In the genomic region with DNA sequence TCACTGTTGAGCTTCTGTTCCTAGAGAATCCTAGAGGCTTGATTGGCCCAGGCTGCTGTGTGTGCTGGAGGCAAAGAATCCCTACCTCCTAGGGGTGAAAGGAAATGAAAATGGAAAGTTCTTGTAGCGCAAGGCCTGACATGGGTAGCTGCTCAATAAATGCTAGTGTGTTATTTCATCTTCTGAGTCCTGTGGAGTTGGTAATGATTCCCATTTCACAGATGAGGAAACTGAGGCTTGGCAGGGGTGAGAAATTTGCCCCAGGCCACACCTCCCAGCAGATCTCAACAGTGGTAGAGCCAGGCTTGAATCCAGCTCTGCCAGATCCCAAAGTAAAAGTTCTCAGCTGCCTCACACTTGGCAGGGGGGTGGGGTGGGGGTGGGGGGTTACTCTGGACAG, we compare ENCODE assay signal across 35 cellular contexts. TPM values are rescaled to one million over a fixed set of nuclear protein-coding genes. Genes with fewer than 3 reads are reported as not detected.
"Had no signal": no experiment of that assay in that cellular context is flagged by ENCODE, and none has a peak within 500 bp of the region (broad histone marks: within the 10 kb centered on the region; RNA-seq: fewer than 3 reads in every experiment).

No MANE protein-coding gene starts in this region.

- H3K27me3 ChIP-seq: brain microvascular endothelial cell, esophagus muscularis mucosa, foreskin keratinocyte, gastrocnemius medialis had no signal

- H3K9me3 Mint-ChIP-seq: activated CD4-positive, alpha-beta memory T cell treated with anti-CD3 and anti-CD28 coated beads for 36 hours; activated CD4-positive, alpha-beta T cell treated with anti-CD3 and anti-CD28 coated beads, Interleukin-2, amount 10 ng/mL, durations not matched to agents 24 days and 14 days; activated T-cell treated with anti-CD3 and anti-CD28 coated beads, Interleukin-2, amount 50 U/mL, for 24 hours; activated T-cell treated with anti-CD3 and anti-CD28 coated beads, Interleukin-2, amount 50 U/mL, for 72 hours; central memory CD8-positive, alpha-beta T cell; effector memory CD8-positive, alpha-beta T cell; T-helper 2 cell treated with Interferon-gamma antibody and Interleukin-4, amounts not matched to agents 5 μg/mL and 100 μg/mL, for 36 hours had no signal

- H3K4me3 Mint-ChIP-seq: activated CD4-positive, alpha-beta memory T cell treated with anti-CD3 and anti-CD28 coated beads for 36 hours; activated CD4-positive, alpha-beta T cell treated with anti-CD3 and anti-CD28 coated beads for 36 hours; activated CD4-positive, alpha-beta T cell treated with anti-CD3 and anti-CD28 coated beads, Interleukin-2, amount 10 ng/mL, durations not matched to agents 24 days and 14 days; activated CD8-positive, alpha-beta T cell treated with anti-CD3 and anti-CD28 coated beads, Interleukin-2, amount 10 ng/mL, durations not matched to agents 7 days and 5 days; activated naive CD8-positive, alpha-beta T cell; activated T-cell treated with anti-CD3 and anti-CD28 coated beads, Interleukin-2, amount 50 U/mL, for 24 hours; activated T-cell treated with anti-CD3 and anti-CD28 coated beads, Interleukin-2, amount 50 U/mL, for 72 hours; central memory CD8-positive, alpha-beta T cell; effector memory CD8-positive, alpha-beta T cell; T-helper 17 cell; T-helper 2 cell treated with Interferon-gamma antibody and Interleukin-4, amounts not matched to agents 5 μg/mL and 100 μg/mL, for 36 hours had no signal

- H3K9me3 ChIP-seq: esophagus muscularis mucosa, gastrocnemius medialis had no signal

- H3K4me1 Mint-ChIP-seq: activated CD4-positive, alpha-beta T cell treated with anti-CD3 and anti-CD28 coated beads for 36 hours; activated CD4-positive, alpha-beta T cell treated with anti-CD3 and anti-CD28 coated beads, Interleukin-2, amount 10 ng/mL, durations not matched to agents 24 days and 14 days; central memory CD8-positive, alpha-beta T cell; T-helper 17 cell had no signal

- H3K27ac Mint-ChIP-seq: activated CD4-positive, alpha-beta memory T cell treated with anti-CD3 and anti-CD28 coated beads for 36 hours; activated CD4-positive, alpha-beta T cell treated with anti-CD3 and anti-CD28 coated beads for 36 hours; activated CD4-positive, alpha-beta T cell treated with anti-CD3 and anti-CD28 coated beads, Interleukin-2, amount 10 ng/mL, durations not matched to agents 24 days and 14 days; activated CD8-positive, alpha-beta T cell treated with anti-CD3 and anti-CD28 coated beads, Interleukin-2, amount 10 ng/mL, durations not matched to agents 7 days and 5 days; activated naive CD8-positive, alpha-beta T cell; activated T-cell treated with anti-CD3 and anti-CD28 coated beads, Interleukin-2, amount 50 U/mL, for 24 hours; activated T-cell treated with anti-CD3 and anti-CD28 coated beads, Interleukin-2, amount 50 U/mL, for 72 hours; T-helper 2 cell treated with Interferon-gamma antibody and Interleukin-4, amounts not matched to agents 5 μg/mL and 100 μg/mL, for 36 hours had no signal

- H3K27ac ChIP-seq: brain microvascular endothelial cell, esophagus muscularis mucosa, gastrocnemius medialis had no signal

- FAIRE-seq: astrocyte, bronchial epithelial cell, colon had no signal

- H3K36me3 Mint-ChIP-seq: activated CD4-positive, alpha-beta memory T cell treated with anti-CD3 and anti-CD28 coated beads for 36 hours; activated naive CD8-positive, alpha-beta T cell had no signal

- H3K36me3 ChIP-seq: brain microvascular endothelial cell, gastrocnemius medialis had no signal

- H3K27me3 Mint-ChIP-seq: activated CD4-positive, alpha-beta memory T cell treated with anti-CD3 and anti-CD28 coated beads for 36 hours; activated CD4-positive, alpha-beta T cell treated with anti-CD3 and anti-CD28 coated beads for 36 hours; activated CD4-positive, alpha-beta T cell treated with anti-CD3 and anti-CD28 coated beads, Interleukin-2, amount 10 ng/mL, durations not matched to agents 24 days and 14 days; activated naive CD8-positive, alpha-beta T cell; activated T-cell treated with anti-CD3 and anti-CD28 coated beads, Interleukin-2, amount 50 U/mL, for 24 hours; central memory CD8-positive, alpha-beta T cell; effector memory CD8-positive, alpha-beta T cell; T-helper 17 cell had no signal

- ATAC-seq: activated CD4-positive, alpha-beta T cell treated with anti-CD3 and anti-CD28 coated beads for 36 hours; activated CD8-positive, alpha-beta T cell treated with anti-CD3 and anti-CD28 coated beads, Interleukin-2, amount 10 ng/mL, durations not matched to agents 7 days and 5 days; activated T-cell treated with anti-CD3 and anti-CD28 coated beads, Interleukin-2, amount 50 U/mL, for 72 hours; effector memory CD8-positive, alpha-beta T cell; foreskin keratinocyte; gastrocnemius medialis; T-helper 17 cell had no signal

- H3K4me3 ChIP-seq: esophagus muscularis mucosa, gastrocnemius medialis had no signal

- DNase-seq: activated CD4-positive, alpha-beta memory T cell treated with anti-CD3 and anti-CD28 coated beads for 36 hours; activated CD4-positive, alpha-beta T cell treated with anti-CD3 and anti-CD28 coated beads for 36 hours; activated CD4-positive, alpha-beta T cell treated with anti-CD3 and anti-CD28 coated beads, Interleukin-2, amount 10 ng/mL, durations not matched to agents 24 days and 14 days; activated CD4-positive, CD25-positive, alpha-beta regulatory T cell; activated CD4-positive, CD25-positive, alpha-beta regulatory T cell treated with anti-CD3 and anti-CD28 coated beads, Interleukin-2, amount 50 U/mL, for 72 hours; activated CD8-positive, alpha-beta memory T cell treated with anti-CD3 and anti-CD28 coated beads, Interleukin-2, amount 50 U/mL, for 48 hours; activated CD8-positive, alpha-beta T cell treated with anti-CD3 and anti-CD28 coated beads, Interleukin-2, amount 10 ng/mL, durations not matched to agents 7 days and 5 days; activated effector memory CD4-positive, alpha-beta T cell treated with Interleukin-2 at 50 U/mL for 16 hours; activated gamma-delta T cell treated with Interleukin-2 at 50 U/mL for 16 hours; activated naive CD4-positive, alpha-beta T cell treated with anti-CD3 and anti-CD28 coated beads, Interleukin-2, amount 50 U/mL, for 16 hours; activated naive CD4-positive, alpha-beta T cell treated with Interleukin-2 at 50 U/mL for 16 hours; activated T-cell treated with anti-CD3 and anti-CD28 coated beads for 4 hours; activated T-cell treated with anti-CD3 and anti-CD28 coated beads, Interleukin-2, amount 50 U/mL, for 24 hours; activated T-cell treated with anti-CD3 and anti-CD28 coated beads, Interleukin-2, amount 50 U/mL, for 72 hours; amniotic stem cell; anterior cingulate cortex; brain microvascular endothelial cell; cortex of kidney; dermis blood vessel endothelial cell; effector CD4-positive, alpha-beta T cell; effector memory CD8-positive, alpha-beta T cell; erythroblast; foreskin keratinocyte; gastrocnemius medialis; glutamatergic neuron; T-helper 1 cell; T-helper 17 cell; T1000 had no signal

RNA-seq across cellular contexts. Expression of a gene that starts 42.7 kb away (rescaled TPM):
- total RNA-seq: activated CD4-positive, alpha-beta memory T cell treated with anti-CD3 and anti-CD28 coated beads for 36 hours; activated CD4-positive, alpha-beta T cell treated with anti-CD3 and anti-CD28 coated beads, Interleukin-2, amount 10 ng/mL, durations not matched to agents 24 days and 14 days had no signal
